In the genomic region with DNA sequence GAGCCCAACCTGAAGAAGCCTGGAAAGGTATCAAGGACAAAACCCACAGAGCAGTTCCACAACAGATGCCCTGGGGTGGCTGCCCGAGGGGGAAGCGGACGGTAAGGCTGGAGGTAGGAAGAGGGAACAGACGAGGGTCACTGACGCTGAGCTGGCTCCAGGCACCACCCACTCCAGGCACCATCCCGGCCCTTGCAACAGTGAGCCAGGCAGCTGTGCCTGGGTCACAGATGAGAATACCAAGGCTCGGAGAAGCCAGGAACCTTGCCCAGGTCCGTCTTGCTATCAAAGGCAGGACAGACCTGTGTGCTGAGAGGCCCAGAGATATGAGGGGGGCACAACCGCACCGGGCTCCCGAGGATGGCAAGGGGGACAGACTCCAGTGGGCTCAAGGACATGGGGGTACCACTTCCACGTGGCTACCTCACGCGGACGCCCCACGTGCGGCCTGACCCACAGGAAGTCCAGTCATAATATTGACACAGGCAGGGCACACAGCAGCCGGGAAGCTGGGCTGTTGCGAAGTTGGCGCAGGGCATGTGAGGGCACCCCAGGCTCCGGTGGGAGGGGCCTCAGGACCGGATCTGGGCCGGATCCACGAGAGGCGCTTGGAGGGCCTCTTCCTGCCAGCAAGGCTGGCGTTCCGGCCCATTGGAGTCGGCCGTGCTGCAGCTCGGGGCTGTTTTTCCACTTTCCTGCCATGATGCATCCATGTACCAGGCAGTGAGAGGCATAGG, we compare ENCODE assay signal across 11 cellular contexts. TPM values are rescaled to one million over a fixed set of nuclear protein-coding genes. Genes with fewer than 3 reads are reported as not detected.
DNase-seq lines count a peak whose midpoint lies in the region; ATAC-seq and TF ChIP-seq lines count a peak whose summit lies in the region.
"Had no signal": no experiment of that assay in that cellular context is flagged by ENCODE, and none has a peak within 500 bp of the region (broad histone marks: within the 10 kb centered on the region; RNA-seq: fewer than 3 reads in every experiment).

No MANE protein-coding gene starts in this region.

- H3K4me3 Mint-ChIP-seq in naive thymus-derived CD4-positive, alpha-beta T cell, result no peak overlapping the region

- no peaks in the 10 kb centered on the region for H3K9me3 ChIP-seq in naive thymus-derived CD4-positive, alpha-beta T cell (ENCODE audit: control insufficient read depth in 2 of 3, low read length in 3 of 3)
- no peaks in the 10 kb centered on the region for H3K9me3 ChIP-seq in aorta (ENCODE audit: control insufficient read depth, low read length)
- H3K9me3 ChIP-seq: HAP-1 had no signal

- WGBS in aorta, 2 donors, result 62 to 67% methylated on average over 30 of the region's 30 CpGs

- H3K36me3 Mint-ChIP-seq in naive thymus-derived CD4-positive, alpha-beta T cell, result no peaks in the 10 kb centered on the region

- POLR2A ChIA-PET in naive thymus-derived CD4-positive, alpha-beta T cell (lab: Charles Lee), result no interaction called here

- no peaks in the 10 kb centered on the region for H3K36me3 ChIP-seq in naive thymus-derived CD4-positive, alpha-beta T cell (ENCODE audit: control insufficient read depth in 2 of 3, insufficient read depth in 3 of 3, low read length in 3 of 3)
- H3K36me3 ChIP-seq in aorta (ENCODE audit: control insufficient read depth in 1 of 2, insufficient read depth in 2 of 2, low read length in 1 of 2), result no peaks in the 10 kb centered on the region
- H3K36me3 ChIP-seq: HAP-1 had no signal

- no peaks in the 10 kb centered on the region for H3K9me3 Mint-ChIP-seq in naive thymus-derived CD4-positive, alpha-beta T cell

- H3K27me3 Mint-ChIP-seq in naive thymus-derived CD4-positive, alpha-beta T cell, result no peaks in the 10 kb centered on the region

- H3K4me1 Mint-ChIP-seq in naive thymus-derived CD4-positive, alpha-beta T cell, result peaks cover 0 to 8% (median 0%) of the 10 kb centered on the region in 7 donors

- H3K27ac Mint-ChIP-seq in naive thymus-derived CD4-positive, alpha-beta T cell, result no peak overlapping the region

- no peak overlapping the region for H3K27ac ChIP-seq in foreskin keratinocyte
- no peak overlapping the region for H3K27ac ChIP-seq in naive thymus-derived CD4-positive, alpha-beta T cell (ENCODE audit: low read depth, low read length)
- no peak overlapping the region for H3K27ac ChIP-seq in aorta (ENCODE audit: low read depth in 1 of 2, low read length in 2 of 2)

- H3K27me3 ChIP-seq in foreskin keratinocyte (no peaks in the 10 kb centered on the region), aorta (ENCODE audit: control insufficient read depth in 1 of 2, insufficient read depth in 2 of 2, low read length in 1 of 2) (no peaks in the 10 kb centered on the region)
- no peaks in the 10 kb centered on the region for H3K27me3 ChIP-seq in naive thymus-derived CD4-positive, alpha-beta T cell (ENCODE audit: control insufficient read depth in 2 of 2, insufficient read depth in 2 of 2, low read length in 2 of 2)

- DNase-seq in Right ventricle myocardium inferior (ENCODE audit: missing footprints) (no peak), cardiac septum (ENCODE audit: low spot score) (no peak), foreskin keratinocyte (no peak), aorta (peak; percentile 82 to 86), SKM-1 (lab: John Stamatoyannopoulos, UW; ENCODE audit: unreplicated experiment) (no peak), NOMO-1 treated with dmso at 0.1 percent for 144 hours (lab: John Stamatoyannopoulos, UW; ENCODE audit: unreplicated experiment) (no peak), NCI-H1694 treated with DMSO at 0.1 percent for 48 hours (lab: John Stamatoyannopoulos, UW) (no peak)
- no peak for DNase-seq in naive thymus-derived CD4-positive, alpha-beta T cell
- DNase-seq: activated naive CD4-positive, alpha-beta T cell treated with Interleukin-2 at 50 U/mL for 16 hours had no signal

- no peak overlapping the region for H3K4me3 ChIP-seq in naive thymus-derived CD4-positive, alpha-beta T cell (ENCODE audit: low read length)
- H3K4me3 ChIP-seq in aorta (ENCODE audit: low read length in 2 of 2), result no peak overlapping the region
- H3K4me3 ChIP-seq: HAP-1 had no signal

- no peak for TF ChIP-seq CTCF in foreskin keratinocyte (conservative IDR thresholded peaks at IDR 0.05)

- intact Hi-C loops in Right ventricle myocardium inferior (cut with DNase I) (no loop called here), cardiac septum (cut with DNase I) (no loop called here), aorta (cut with DNase I) (no loop called here)
- intact Hi-C loops in naive thymus-derived CD4-positive, alpha-beta T cell (cut with micrococcal nuclease), result loop anchor here in 1 of 2 donors (10.0 kb wide), 1 partner anchor 67 kb away; a partner anchor contains a TSS

- CTCF ChIA-PET in naive thymus-derived CD4-positive, alpha-beta T cell (lab: Charles Lee), result no interaction called here

- H3K4me1 ChIP-seq in foreskin keratinocyte (no peaks in the 10 kb centered on the region), aorta (ENCODE audit: control insufficient read depth in 1 of 2, insufficient read depth in 2 of 2, low read length in 2 of 2) (no peaks in the 10 kb centered on the region)
- H3K4me1 ChIP-seq in naive thymus-derived CD4-positive, alpha-beta T cell (ENCODE audit: control insufficient read depth in 2 of 2, insufficient read depth in 2 of 2, low read length in 2 of 2), result no peaks in the 10 kb centered on the region
- H3K4me1 ChIP-seq: HAP-1 had no signal

- ATAC-seq in Right ventricle myocardium inferior (peak; percentile 15), foreskin keratinocyte (peak; percentile 43), aorta (ENCODE audit: low FRiP score) (peak; percentile 66)
- peak; percentile 58 for ATAC-seq in naive thymus-derived CD4-positive, alpha-beta T cell
- ATAC-seq: activated CD4-positive, CD25-positive, alpha-beta regulatory T cell treated with anti-CD3 and anti-CD28 coated beads, Interleukin-2, amount 50 U/mL, for 24 hours had no signal

RNA-seq across cellular contexts. Expression of a gene that starts 29.9 kb away (rescaled TPM):
- 18.2 TPM for total RNA-seq in Right ventricle myocardium inferior
- 16.8 TPM for total RNA-seq in cardiac septum
- 48.2 and 52.4 TPM in 2 replicates for total RNA-seq in foreskin keratinocyte
- 52.5 and 52.7 TPM in 2 replicates for polyA plus RNA-seq in foreskin keratinocyte
- 10 to 100 TPM in 4 of 5 experiments, 1 to 10 TPM in 1; 9.5 to 15.0 (median 12.1) TPM for total RNA-seq in naive thymus-derived CD4-positive, alpha-beta T cell
- 10 to 100 TPM; 22.7 to 34.1 TPM for polyA plus RNA-seq in naive thymus-derived CD4-positive, alpha-beta T cell
- 10 to 100 TPM; 15.3 to 17.7 TPM for total RNA-seq in aorta
- polyA plus RNA-seq in aorta, result 10 to 100 TPM in 1 of 2 donors, 1 to 10 TPM in 1; 4.5 to 23.8 TPM

Comparison
In these comparisons a context has a peak if more than half of its experiments do, and no peak if none do; other contexts are left out.
1. ATAC-seq: peak in every context shown above with its lines; median percentile 66 in aorta; 58 in naive thymus-derived CD4-positive, alpha-beta T cell; 43 in foreskin keratinocyte; 15 in Right ventricle myocardium inferior.
2. DNase-seq: peak in aorta (2 of 2); none in Right ventricle myocardium inferior (single experiment), cardiac septum (single experiment), foreskin keratinocyte (0 of 2), naive thymus-derived CD4-positive, alpha-beta T cell (0 of 9), SKM-1 (single experiment), NOMO-1 treated with dmso at 0.1 percent for 144 hours (single experiment) and NCI-H1694 treated with DMSO at 0.1 percent for 48 hours (single experiment).